ENCODE assay signal across 12 cellular contexts in genomic region chrX:115582035-115582870, GRCh38. TPM values are rescaled to one million over a fixed set of nuclear protein-coding genes. Genes with fewer than 3 reads are reported as not detected.
DNase-seq lines count a peak whose midpoint lies in the region; ATAC-seq and TF ChIP-seq lines count a peak whose summit lies in the region.
"Had no signal": no experiment of that assay in that cellular context is flagged by ENCODE, and none has a peak within 500 bp of the region (broad histone marks: within the 10 kb centered on the region; RNA-seq: fewer than 3 reads in every experiment).

No MANE protein-coding gene starts in this region.

- H3K27ac Mint-ChIP-seq in H9, result peak overlapping the region; percentile 92 to 97 (median 97)
- H3K27ac Mint-ChIP-seq: stimulated activated naive CD8-positive, alpha-beta T cell treated with anti-CD3 and anti-CD28 coated beads, Interleukin-15, amount 100 ng/mL, for 72 hours had no signal

- H4K20me1 ChIP-seq in H9 (ENCODE audit: control insufficient read depth, insufficient read depth, insufficient read length), result no peaks in the 10 kb centered on the region

- H3K4me3 ChIP-seq in subcutaneous abdominal adipose tissue (ENCODE audit: low read depth in 1 of 5, low read length in 5 of 5), result no peak overlapping the region
- no peak overlapping the region for H3K4me3 ChIP-seq in foreskin fibroblast (ENCODE audit: low read depth in 1 of 2, low read length in 2 of 2)

- H4K91ac ChIP-seq in H9 (ENCODE audit: insufficient read length, low read depth, low read length), result no peak overlapping the region

- H3K27me3 Mint-ChIP-seq in H9 (ENCODE audit: low read depth), result no peaks in the 10 kb centered on the region
- H3K27me3 Mint-ChIP-seq: stimulated activated naive CD8-positive, alpha-beta T cell treated with anti-CD3 and anti-CD28 coated beads, Interleukin-15, amount 100 ng/mL, for 72 hours had no signal

- H3K23me2 ChIP-seq in H9 (ENCODE audit: insufficient read length, low read depth, low read length, poor library complexity, severe bottlenecking), result no peaks in the 10 kb centered on the region

- no peak overlapping the region for H2BK5ac ChIP-seq in H9 (ENCODE audit: insufficient read length, low read length)

- H2BK120ac ChIP-seq in H9 (ENCODE audit: low read depth, low read length, poor library complexity, severe bottlenecking), result no peak overlapping the region

- ATAC-seq in left lobe of liver (peak; percentile 53), GM19328 (IDR thresholded peaks at IDR 0.05; ENCODE audit: unreplicated experiment) (no peak)
- ATAC-seq: stimulated activated naive CD8-positive, alpha-beta T cell treated with anti-CD3 and anti-CD28 coated beads, Interleukin-15, amount 100 ng/mL, for 72 hours had no signal

- H2BK20ac ChIP-seq in H9 (ENCODE audit: low read depth, low read length, poor library complexity, severe bottlenecking), result no peak overlapping the region

- H3K36me3 ChIP-seq in subcutaneous abdominal adipose tissue (ENCODE audit: control insufficient read depth in 5 of 5, insufficient read depth in 5 of 5, low read length in 5 of 5), result no peaks in the 10 kb centered on the region

- no peak overlapping the region for H2BK12ac ChIP-seq in H9 (ENCODE audit: insufficient read length, low read depth, low read length)

- peak overlapping the region; percentile 51 for H3K18ac ChIP-seq in H9 (ENCODE audit: insufficient read length, low read depth, low read length)

- H3K56ac ChIP-seq in H9 (ENCODE audit: insufficient read length, low read depth, low read length), result no peak overlapping the region

- whole genome bisulfite sequencing in H9 (ENCODE audit: extremely low coverage, insufficient read length, low lambda C conversion rate), result no CpG with 5 or more reads among the region's 11 CpGs

- DNase-seq in H9 (no peak), caudate nucleus (lab: John Stamatoyannopoulos, UW) (no peak), left lobe of liver (ENCODE audit: low spot score) (no peak), foreskin fibroblast (no peak), putamen (ENCODE audit: low spot score) (no peak)
- no peak for DNase-seq in stimulated activated CD8-positive, alpha-beta memory T cell treated with anti-CD3 and anti-CD28 coated beads, Interleukin-4, amount 100 ng/mL, for 48 hours
- DNase-seq: GDM1; NCI-H187; stimulated activated CD4-positive, alpha-beta T cell treated with anti-CD3 and anti-CD28 coated beads, Interleukin-2, amount 100 ng/mL, for 48 hours; stimulated activated naive CD8-positive, alpha-beta T cell treated with anti-CD3 and anti-CD28 coated beads, Interleukin-15, amount 100 ng/mL, for 72 hours had no signal

- H3K79me2 ChIP-seq in H9 (ENCODE audit: insufficient read depth, low read length), result peaks cover 13% of the 10 kb centered on the region; the same call in 1 of the 2 replicates

- H3K27me3 ChIP-seq in H9 (ENCODE audit: insufficient read depth, low read length), result no peaks in the 10 kb centered on the region
- H3K27me3 ChIP-seq in subcutaneous abdominal adipose tissue (ENCODE audit: control insufficient read depth in 5 of 5, insufficient read depth in 4 of 5, low read length in 5 of 5), result peaks cover 0 to 5% (median 3%) of the 10 kb centered on the region in 5 donors

- H2AFZ ChIP-seq in H9 (ENCODE audit: low read length), result no peak overlapping the region

- H3K23ac ChIP-seq in H9 (ENCODE audit: insufficient read length, low read depth, low read length), result no peak overlapping the region

- H3K9me3 Mint-ChIP-seq in H9, result no peaks in the 10 kb centered on the region; a peak in 1 of 5 replicates
- H3K9me3 Mint-ChIP-seq: stimulated activated naive CD8-positive, alpha-beta T cell treated with anti-CD3 and anti-CD28 coated beads, Interleukin-15, amount 100 ng/mL, for 72 hours had no signal

- H3K4me2 ChIP-seq in H9 (ENCODE audit: insufficient read depth, insufficient read length, low read length), result no peak overlapping the region

- H3K4ac ChIP-seq in H9 (ENCODE audit: low read depth, low read length), result no peak overlapping the region

- peak overlapping the region; percentile 26 to 33; a peak in 3 of 5 replicates for H3K4me3 Mint-ChIP-seq in H9
- H3K4me3 Mint-ChIP-seq: stimulated activated naive CD8-positive, alpha-beta T cell treated with anti-CD3 and anti-CD28 coated beads, Interleukin-15, amount 100 ng/mL, for 72 hours had no signal

- H3K27ac ChIP-seq in H9 (ENCODE audit: insufficient read length, low read depth, low read length), result peak overlapping the region; percentile 23
- peak overlapping the region; percentile 52 for H3K27ac ChIP-seq in caudate nucleus (ENCODE audit: low read depth, low read length)
- peak overlapping the region; percentile 79 for H3K27ac ChIP-seq in subcutaneous abdominal adipose tissue (ENCODE audit: low read depth, low read length)

- no peak overlapping the region for H2BK15ac ChIP-seq in H9 (ENCODE audit: low read depth, low read length)

- H3T11ph ChIP-seq in H9 (ENCODE audit: low read length), result no peak overlapping the region

- H3K9me3 ChIP-seq in H9 (ENCODE audit: control insufficient read depth, low read depth, low read length) (no peaks in the 10 kb centered on the region), subcutaneous abdominal adipose tissue (ENCODE audit: control insufficient read depth in 5 of 5, low read length in 5 of 5) (no peaks in the 10 kb centered on the region)

- H3K79me1 ChIP-seq in H9 (ENCODE audit: insufficient read depth, low read depth, low read length, poor library complexity, severe bottlenecking), result no peaks in the 10 kb centered on the region

- H3K4me1 ChIP-seq in H9 (ENCODE audit: insufficient read depth, low read length), result peaks cover 4% of the 10 kb centered on the region; the same call in 1 of the 2 replicates
- H3K4me1 ChIP-seq in subcutaneous abdominal adipose tissue (ENCODE audit: control insufficient read depth in 5 of 5, insufficient read depth in 5 of 5, low read length in 5 of 5), result peaks cover 0 to 13% (median 6%) of the 10 kb centered on the region in 5 donors

- H4K8ac ChIP-seq in H9 (replicated peaks; ENCODE audit: insufficient read length, low read depth, low read length), result no peak overlapping the region

- H2AK5ac ChIP-seq in H9 (ENCODE audit: insufficient read length, low read length), result no peak overlapping the region

- H3K9ac ChIP-seq in H9 (ENCODE audit: extremely low read depth, insufficient read length, low read length) (no peak overlapping the region), subcutaneous abdominal adipose tissue (ENCODE audit: low read length in 5 of 5) (peak overlapping the region in 1 of 5 donors; percentile 47)

- no peak overlapping the region for H3K14ac ChIP-seq in H9 (ENCODE audit: insufficient read depth, low read length)

- TF ChIP-seq CTCF in H9 (conservative IDR thresholded peaks at IDR 0.05), result no peak
- TF ChIP-seq CTCF in foreskin fibroblast (IDR thresholded peaks at IDR 0.05; ENCODE audit: low read depth, low read length), result no peak

- peaks cover 3 to 28% (median 28%) of the 10 kb centered on the region in 3 experiments; a peak in 5 of 7 replicates for H3K36me3 Mint-ChIP-seq in H9 (ENCODE audit: insufficient read depth in 1 of 3, low read depth in 3 of 3)

- H3K4me1 Mint-ChIP-seq in H9, result peaks cover 48 to 52% of the 10 kb centered on the region in 2 experiments

- H4K5ac ChIP-seq in H9 (ENCODE audit: insufficient read length, low read depth, low read length), result no peak overlapping the region

RNA-seq across cellular contexts. Expression of gene PLS3, which starts 21.3 kb away (rescaled TPM):
- 315 TPM in 2 replicates for total RNA-seq in H9 (2021)
- 68.7 TPM for total RNA-seq in left lobe of liver

Comparison
In these comparisons a context has a peak if more than half of its experiments do, and no peak if none do; other contexts are left out.
1. H3K27ac ChIP-seq: peak in every context shown above with its lines; median percentile 79 in subcutaneous abdominal adipose tissue; 52 in caudate nucleus; 23 in H9.